8 cellular contexts compared by ENCODE assay signal in genomic region chr3:185983495-185984141, GRCh38. TPM values are rescaled to one million over a fixed set of nuclear protein-coding genes. Genes with fewer than 3 reads are reported as not detected.
A peak's percentile ranks its signal among the peaks of the same experiment; 100 is the strongest.
DNase-seq lines count a peak whose midpoint lies in the region; ATAC-seq, FAIRE-seq and TF ChIP-seq lines count a peak whose summit lies in the region.

No MANE protein-coding gene starts in this region.

- H3K36me3 ChIP-seq in ES-I3 (ENCODE audit: insufficient read depth, low read length) (no peaks in the 10 kb centered on the region; the same call in 1 of the 2 replicates), uterus (no peaks in the 10 kb centered on the region)

- CTCF ChIA-PET in RWPE1 (lab: Yijun Ruan, JAX) = interaction anchor here (0.5 to 1.7 kb wide), 16 partner anchors 9 to 989 kb away, joined by 3 to 12 read pairs (median 4); partner anchors contain the start of gene ETV5

- TF ChIP-seq CTCF in RWPE1 (conservative IDR thresholded peaks at IDR 0.05; ENCODE audit: low read depth) (peak; percentile 82), uterus (IDR thresholded peaks at IDR 0.05) (peak; percentile 83 to 92 (median 85))

- no peak overlapping the region for H3K4me3 ChIP-seq in uterus

- POLR2A ChIA-PET in RWPE1 (lab: Yijun Ruan, JAX; ENCODE audit: low non-redundant PET) = no interaction called here

- no peak for TF ChIP-seq POLR2A in uterus (IDR thresholded peaks at IDR 0.05)

- H3K9ac ChIP-seq in ES-I3 (ENCODE audit: low read depth, low read length) = 0 out of 2 replicates have a peak overlapping the region, but pooled peaks have one; percentile 31

- intact Hi-C loops in uterus (cut with DNase I; ENCODE audit: low total_unique reads) = loop anchor here (5.0 kb wide), 1 partner anchor 559 kb away; the partner anchor contains the start of gene CRYGS

- no peak for FAIRE-seq in frontal cortex (lab: Jason Lieb, UNC)

- H3K27ac ChIP-seq in RWPE1 (no peak overlapping the region), uterus (no peak overlapping the region)

- H3K4me1 ChIP-seq in ES-I3 (ENCODE audit: insufficient read depth, low read length) (no peaks in the 10 kb centered on the region; the same call in none of the 2 replicates), uterus (no peaks in the 10 kb centered on the region)

- H3K27me3 ChIP-seq in uterus = no peaks in the 10 kb centered on the region

- ATAC-seq in GM19328 (IDR thresholded peaks at IDR 0.05; ENCODE audit: unreplicated experiment) = no peak

- H3K9me3 ChIP-seq in ES-I3 (ENCODE audit: control insufficient read depth, insufficient read depth, low read length) (no peaks in the 10 kb centered on the region), uterus (no peaks in the 10 kb centered on the region)

- peak; percentile 54 for DNase-seq in LHCN-M2 (ENCODE audit: low read depth)
- peak; percentile 81 for DNase-seq in RWPE1 (ENCODE audit: low spot score)
- DNase-seq in activated T-helper 9 cell treated with anti-CD3 and anti-CD28 coated beads, Interleukin-2, amount 50 U/mL, for 16 hours (ENCODE audit: low read depth) = peak; percentile 17
- DNase-seq in frontal cortex (ENCODE audit: low spot score in 2 of 2) = peak; percentile 54 to 76
- peak in 53 of 56 donors; percentile 5 to 87 (median 50) for DNase-seq in nucleus accumbens (lab: John Stamatoyannopoulos, UW)
- peak; percentile 64 to 73 for DNase-seq in uterus

RNA-seq across cellular contexts. Expression of gene TRA2B, which starts 45.8 kb away (rescaled TPM):
- total RNA-seq in LHCN-M2 (2014; rRNA removed) (257 and 361 TPM in 2 replicates), frontal cortex (163 TPM), uterus (100 to 1,000 TPM in 3 of 4 donors, 10 to 100 TPM in 1; 33.8 to 425 (median 173) TPM)
- polyA plus RNA-seq in LHCN-M2 (2012) = 128 TPM

Comparison
In these comparisons a context has a peak if more than half of its experiments do, and no peak if none do; other contexts are left out.
1. DNase-seq: peak in every context shown above with its lines; median percentile 81 in RWPE1; 68 in uterus; 65 in frontal cortex; 54 in LHCN-M2; 50 in nucleus accumbens; 17 in activated T-helper 9 cell treated with anti-CD3 and anti-CD28 coated beads, Interleukin-2, amount 50 U/mL, for 16 hours.